13 cellular contexts compared by ENCODE assay signal in the genomic region with DNA sequence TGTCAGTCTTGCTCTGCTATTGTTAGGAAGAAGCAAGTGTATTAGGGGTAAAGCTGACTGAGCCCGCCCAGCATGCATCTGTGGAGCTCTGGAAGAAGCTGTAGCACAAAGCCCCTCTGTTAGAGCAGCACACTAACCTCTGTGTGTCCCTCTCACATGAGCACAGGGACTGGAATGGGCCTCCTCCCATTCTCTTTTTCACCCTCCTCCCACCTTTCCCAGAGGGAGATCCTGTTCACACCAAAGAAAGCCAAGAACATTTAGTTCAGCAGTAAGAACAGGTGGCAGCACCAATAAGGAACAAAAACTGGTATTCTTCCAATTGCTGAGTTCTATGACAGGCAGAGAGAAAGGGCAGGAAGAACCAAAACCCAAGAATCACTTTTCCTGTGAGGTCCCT. TPM values are rescaled to one million over a fixed set of nuclear protein-coding genes. Genes with fewer than 3 reads are reported as not detected.
A peak's percentile ranks its signal among the peaks of the same experiment; 100 is the strongest.
DNase-seq lines count a peak whose midpoint lies in the region; ATAC-seq and TF ChIP-seq lines count a peak whose summit lies in the region.
"Had no signal": no experiment of that assay in that cellular context is flagged by ENCODE, and none has a peak within 500 bp of the region (broad histone marks: within the 10 kb centered on the region; RNA-seq: fewer than 3 reads in every experiment).

No MANE protein-coding gene starts in this region.

- peaks cover 22% of the 10 kb centered on the region for H3K4me1 Mint-ChIP-seq in nephron
- H3K4me1 Mint-ChIP-seq: activated naive CD8-positive, alpha-beta T cell treated with anti-CD3 and anti-CD28 coated beads, Interleukin-2, amount 50 U/mL, for 24 hours; naive thymus-derived CD8-positive, alpha-beta T cell had no signal

- 100% methylated on average over 1 of the region's 1 CpG for WGBS in thyroid gland, 2 donors

- no peaks in the 10 kb centered on the region for H3K27me3 Mint-ChIP-seq in nephron (ENCODE audit: low read depth)
- H3K27me3 Mint-ChIP-seq: activated naive CD8-positive, alpha-beta T cell treated with anti-CD3 and anti-CD28 coated beads, Interleukin-2, amount 50 U/mL, for 24 hours; naive thymus-derived CD8-positive, alpha-beta T cell had no signal

- intact Hi-C loops in thyroid gland (cut with DNase I) = no loop called here

- DNase-seq in NCI-H748 (lab: John Stamatoyannopoulos, UW; ENCODE audit: unreplicated experiment) (peak; percentile 5), NCI-H748 treated with DMSO at 0.1 percent for 48 hours (lab: John Stamatoyannopoulos, UW) (no peak), foreskin melanocyte (peak; percentile 80), thyroid gland (peak in 1 of 2 donors; percentile 29), kidney glomerular epithelial cell (lab: John Stamatoyannopoulos, UW) (no peak)
- DNase-seq: activated CD8-positive, alpha-beta memory T cell treated with anti-CD3 and anti-CD28 coated beads for 24 hours; activated naive CD8-positive, alpha-beta T cell treated with anti-CD3 and anti-CD28 coated beads, Interleukin-2, amount 50 U/mL, for 24 hours; naive thymus-derived CD8-positive, alpha-beta T cell; NCI-H187 had no signal

- H3K27ac ChIP-seq in thyroid gland = peak overlapping the region; percentile 3 to 50 (median 18)

- peaks cover 11% of the 10 kb centered on the region for H3K36me3 Mint-ChIP-seq in nephron (ENCODE audit: low read depth)
- H3K36me3 Mint-ChIP-seq: naive thymus-derived CD8-positive, alpha-beta T cell had no signal

- ATAC-seq in HG03025 (IDR thresholded peaks at IDR 0.05; ENCODE audit: low FRiP score, unreplicated experiment) = no peak
- no peak for ATAC-seq in HG03039 (IDR thresholded peaks at IDR 0.05; ENCODE audit: unreplicated experiment)
- ATAC-seq: activated naive CD8-positive, alpha-beta T cell treated with anti-CD3 and anti-CD28 coated beads, Interleukin-2, amount 50 U/mL, for 24 hours; naive thymus-derived CD8-positive, alpha-beta T cell had no signal

- no peak for TF ChIP-seq POLR2A in thyroid gland (IDR thresholded peaks at IDR 0.05)

- no peaks in the 10 kb centered on the region for H3K9me3 ChIP-seq in thyroid gland

- H3K4me3 Mint-ChIP-seq in nephron = no peak overlapping the region
- H3K4me3 Mint-ChIP-seq: activated naive CD8-positive, alpha-beta T cell treated with anti-CD3 and anti-CD28 coated beads, Interleukin-2, amount 50 U/mL, for 24 hours; naive thymus-derived CD8-positive, alpha-beta T cell; T-helper 2 cell treated with Interferon-gamma antibody and Interleukin-4, amounts not matched to agents 5 μg/mL and 100 μg/mL, for 36 hours had no signal

- no peaks in the 10 kb centered on the region for H3K36me3 ChIP-seq in thyroid gland

- TF ChIP-seq CTCF in nephron (IDR thresholded peaks at IDR 0.05; ENCODE audit: unreplicated experiment in 3 of 3) = no peak
- TF ChIP-seq CTCF in thyroid gland (IDR thresholded peaks at IDR 0.05) = no peak

- H3K27me3 ChIP-seq in thyroid gland = no peaks in the 10 kb centered on the region

- peaks cover 29 to 37% of the 10 kb centered on the region in 2 donors for H3K4me1 ChIP-seq in thyroid gland

- H3K9me3 Mint-ChIP-seq in nephron = peaks cover 6% of the 10 kb centered on the region
- H3K9me3 Mint-ChIP-seq: activated naive CD8-positive, alpha-beta T cell treated with anti-CD3 and anti-CD28 coated beads, Interleukin-2, amount 50 U/mL, for 24 hours; naive thymus-derived CD8-positive, alpha-beta T cell; T-helper 2 cell treated with Interferon-gamma antibody and Interleukin-4, amounts not matched to agents 5 μg/mL and 100 μg/mL, for 36 hours had no signal

- H3K27ac Mint-ChIP-seq in nephron = peak overlapping the region; percentile 53 to 76 (median 73)
- H3K27ac Mint-ChIP-seq: activated naive CD8-positive, alpha-beta T cell treated with anti-CD3 and anti-CD28 coated beads, Interleukin-2, amount 50 U/mL, for 24 hours; T-helper 2 cell treated with Interferon-gamma antibody and Interleukin-4, amounts not matched to agents 5 μg/mL and 100 μg/mL, for 36 hours had no signal

- H3K4me3 ChIP-seq in thyroid gland (replicated peaks in 1 of 3) = no peak overlapping the region

RNA-seq across cellular contexts. Expression of gene USP54, which starts 37.8 kb away (rescaled TPM):
- 100 to 1,000 TPM; 159 to 315 (median 201) TPM for total RNA-seq in thyroid gland

RNA-seq across cellular contexts. Expression of gene PPP3CB, which starts 57.5 kb away (rescaled TPM):
- total RNA-seq in thyroid gland = 10 to 100 TPM; 36.4 to 45.2 (median 41.1) TPM

Comparison
In these comparisons a context has a peak if more than half of its experiments do, and no peak if none do; other contexts are left out.
1. DNase-seq: peak in NCI-H748 (single experiment) and foreskin melanocyte (single experiment); none in NCI-H748 treated with DMSO at 0.1 percent for 48 hours (single experiment) and kidney glomerular epithelial cell (single experiment).